ENCODE assay signal across 26 cellular contexts in genomic region chr10:112653215-112653614, GRCh38.
"Had no signal": no experiment of that assay in that cellular context is flagged by ENCODE, and none has a peak within 500 bp of the region (broad histone marks: within the 10 kb centered on the region; RNA-seq: fewer than 3 reads in every experiment).

No MANE protein-coding gene starts in this region.

- H3K4me3 ChIP-seq: esophagus muscularis mucosa, heart left ventricle, pancreas, psoas muscle, sigmoid colon, smooth muscle cell, suprapubic skin, tibial artery had no signal

- H3K36me3 Mint-ChIP-seq: mesothelial cell of epicardium had no signal

- H3K27me3 Mint-ChIP-seq: activated B cell treated with CpG ODN at 0.5 μM for 24 hours; activated naive CD8-positive, alpha-beta T cell; central memory CD8-positive, alpha-beta T cell; naive thymus-derived CD4-positive, alpha-beta T cell had no signal

- H3K36me3 ChIP-seq: esophagus muscularis mucosa, heart left ventricle, pancreas, sigmoid colon, suprapubic skin, tibial artery had no signal

- ATAC-seq: activated T-cell treated with anti-CD3 and anti-CD28 coated beads, Interleukin-2, amount 50 U/mL, for 72 hours; foreskin keratinocyte; heart left ventricle; naive thymus-derived CD4-positive, alpha-beta T cell; pancreas; psoas muscle had no signal

- H3K27ac ChIP-seq: esophagus muscularis mucosa, foreskin keratinocyte, heart left ventricle, pancreas, psoas muscle, sigmoid colon, suprapubic skin, tibial artery had no signal

- H3K27ac Mint-ChIP-seq: activated B cell treated with CpG ODN at 0.5 μM for 24 hours; activated naive CD8-positive, alpha-beta T cell; activated T-cell treated with anti-CD3 and anti-CD28 coated beads, Interleukin-2, amount 50 U/mL, for 72 hours; immature natural killer cell; mesothelial cell of epicardium had no signal

- H3K9me3 ChIP-seq: esophagus muscularis mucosa, heart left ventricle, pancreas, psoas muscle, sigmoid colon, suprapubic skin, tibial artery had no signal

- H3K4me1 ChIP-seq: esophagus muscularis mucosa, foreskin keratinocyte, heart left ventricle, psoas muscle, sigmoid colon, suprapubic skin, tibial artery had no signal

- H3K9me3 Mint-ChIP-seq: activated B cell treated with CpG ODN at 0.5 μM for 24 hours; activated T-cell treated with anti-CD3 and anti-CD28 coated beads, Interleukin-2, amount 50 U/mL, for 72 hours; central memory CD8-positive, alpha-beta T cell; immature natural killer cell; mesothelial cell of epicardium; naive thymus-derived CD4-positive, alpha-beta T cell had no signal

- H3K4me1 Mint-ChIP-seq: activated B cell treated with CpG ODN at 0.5 μM for 24 hours; central memory CD8-positive, alpha-beta T cell; naive thymus-derived CD4-positive, alpha-beta T cell had no signal

- H3K27me3 ChIP-seq: esophagus muscularis mucosa, foreskin keratinocyte, heart left ventricle, pancreas, sigmoid colon, suprapubic skin, tibial artery had no signal

- DNase-seq: activated B cell treated with CpG ODN at 0.5 μM for 24 hours; activated CD4-positive, alpha-beta T cell treated with anti-CD3 and anti-CD28 coated beads, Interleukin-2, amount 50 U/mL, for 1 hour; activated naive CD4-positive, alpha-beta T cell treated with Interleukin-2 at 50 U/mL for 16 hours; activated T-cell treated with anti-CD3 and anti-CD28 coated beads for 4 hours; activated T-cell treated with anti-CD3 and anti-CD28 coated beads, Interleukin-2, amount 50 U/mL, for 72 hours; anterior cingulate cortex; dermis blood vessel endothelial cell; effector CD4-positive, alpha-beta T cell; foreskin keratinocyte; heart left ventricle; hypothalamus; immature natural killer cell; kidney; naive thymus-derived CD4-positive, alpha-beta T cell; nucleus accumbens; pancreas; psoas muscle; sigmoid colon; stimulated activated naive CD4-positive, alpha-beta T cell; tibial artery had no signal

- H3K4me3 Mint-ChIP-seq: activated B cell treated with CpG ODN at 0.5 μM for 24 hours; activated naive CD8-positive, alpha-beta T cell; activated T-cell treated with anti-CD3 and anti-CD28 coated beads, Interleukin-2, amount 50 U/mL, for 72 hours; central memory CD8-positive, alpha-beta T cell; immature natural killer cell; mesothelial cell of epicardium; naive thymus-derived CD4-positive, alpha-beta T cell had no signal
